ENCODE assay signal across 2 cellular contexts in the genomic region with DNA sequence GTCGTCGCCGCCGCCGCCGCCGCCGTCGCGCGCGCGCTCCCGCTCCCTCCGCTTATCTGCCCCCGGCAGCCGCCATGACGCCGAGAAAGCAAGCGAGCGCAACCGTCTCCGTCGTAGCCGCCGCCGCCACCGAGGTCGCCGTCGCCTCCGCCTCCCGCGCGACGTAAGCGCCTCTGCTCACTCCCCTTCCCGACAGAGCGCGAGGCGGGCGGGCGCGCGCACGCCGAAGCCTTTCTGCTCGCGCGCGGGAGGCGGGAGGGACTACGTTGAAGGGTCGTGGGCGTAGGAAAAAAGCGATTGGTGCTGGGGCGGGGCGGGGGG.
TF ChIP-seq lines count a peak whose summit lies in the region.

Gene CHD1 (minus strand): TSS at position 206 of the 321 bp plus-strand sequence. CDS start 2,621 bp downstream, outside the sequence.

TF ChIP-seq in IMR-90, 13 proteins besides CTCF, POLR2A, EP300 and RAD21:
- TF ChIP-seq CHD1 (IDR thresholded peaks at IDR 0.05; ENCODE audit: low read depth, low read length): no peak
- TF ChIP-seq RCOR1 (IDR thresholded peaks at IDR 0.05; ENCODE audit: insufficient replicate concordance, low read length): no peak
- no peak for TF ChIP-seq ELK1 (IDR thresholded peaks at IDR 0.05; ENCODE audit: borderline replicate concordance, low read depth, low read length)
- no peak for TF ChIP-seq MAFK (IDR thresholded peaks at IDR 0.05; ENCODE audit: low read depth, low read length)
- no peak for TF ChIP-seq SMC3 (IDR thresholded peaks at IDR 0.05; ENCODE audit: low read depth, low read length)
- no peak for TF ChIP-seq CEBPB (IDR thresholded peaks at IDR 0.05; ENCODE audit: low read depth, low read length)
- TF ChIP-seq MXI1 (IDR thresholded peaks at IDR 0.05; ENCODE audit: borderline replicate concordance, low read depth, low read length): 0 out of 2 replicates have a peak, but pooled peaks have one; percentile 29
- no peak for TF ChIP-seq FOS (IDR thresholded peaks at IDR 0.05; ENCODE audit: low read depth, low read length)
- no peak for TF ChIP-seq USF2 (IDR thresholded peaks at IDR 0.05; ENCODE audit: low read depth, low read length)
- peak; percentile 64; the same call in 1 of the 2 replicates for TF ChIP-seq MAZ (IDR thresholded peaks at IDR 0.05; ENCODE audit: borderline replicate concordance, low read depth, low read length)

TF ChIP-seq in endothelial cell of umbilical vein, 7 proteins besides CTCF, POLR2A, EP300 and RAD21:
- TF ChIP-seq, protein P1, sequence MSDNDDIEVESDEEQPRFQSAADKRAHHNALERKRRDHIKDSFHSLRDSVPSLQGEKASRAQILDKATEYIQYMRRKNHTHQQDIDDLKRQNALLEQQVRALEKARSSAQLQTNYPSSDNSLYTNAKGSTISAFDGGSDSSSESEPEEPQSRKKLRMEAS (IDR thresholded peaks at IDR 0.05; ENCODE audit: insufficient read depth, insufficient read length): peak; percentile 27
- no peak for TF ChIP-seq FOS (IDR thresholded peaks at IDR 0.05; ENCODE audit: borderline replicate concordance, insufficient read depth, low read length)
TF ChIP-seq in endothelial cell of umbilical vein: peak in this region for 1.
